23 cellular contexts compared by ENCODE assay signal in the genomic region with DNA sequence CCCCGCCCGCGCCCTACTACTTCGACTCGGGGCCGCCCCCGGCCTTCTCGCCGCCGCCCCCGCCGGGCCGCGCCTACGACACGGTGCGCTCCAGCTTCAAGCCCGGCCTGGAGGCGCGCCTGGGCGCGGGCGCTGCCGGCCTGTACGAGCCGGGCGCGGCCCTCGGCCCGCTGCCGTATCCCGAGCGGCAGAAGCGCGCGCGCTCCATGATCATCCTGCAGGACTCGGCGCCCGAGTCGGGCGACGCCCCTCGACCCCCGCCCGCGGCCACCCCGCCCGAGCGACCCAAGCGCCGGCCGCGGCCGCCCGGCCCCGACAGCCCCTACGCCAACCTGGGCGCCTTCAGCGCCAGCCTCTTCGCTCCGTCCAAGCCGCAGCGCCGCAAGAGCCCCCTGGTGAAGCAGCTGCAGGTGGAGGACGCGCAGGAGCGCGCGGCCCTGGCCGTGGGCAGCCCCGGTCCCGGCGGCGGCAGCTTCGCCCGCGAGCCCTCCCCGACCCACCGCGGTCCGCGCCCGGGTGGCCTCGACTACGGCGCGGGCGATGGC. TPM values are rescaled to one million over a fixed set of nuclear protein-coding genes. Genes with fewer than 3 reads are reported as not detected.
DNase-seq lines count a peak whose midpoint lies in the region; ATAC-seq and TF ChIP-seq lines count a peak whose summit lies in the region.
"Had no signal": no experiment of that assay in that cellular context is flagged by ENCODE, and none has a peak within 500 bp of the region (broad histone marks: within the 10 kb centered on the region; RNA-seq: fewer than 3 reads in every experiment).

No MANE protein-coding gene starts in this region.

- intact Hi-C loops in left colon (cut with DNase I, micrococcal nuclease) = no loop called here

- no peaks in the 10 kb centered on the region for H3K9me3 ChIP-seq in GM23248 (ENCODE audit: low read depth)
- no peaks in the 10 kb centered on the region for H3K9me3 ChIP-seq in NT2/D1 (ENCODE audit: insufficient read depth, low read length)
- no peaks in the 10 kb centered on the region for H3K9me3 ChIP-seq in mesodermal cell (ENCODE audit: control insufficient read depth, low read length)
- H3K9me3 ChIP-seq: gastroesophageal sphincter, HAP-1, thoracic aorta had no signal

- 3 to 5% methylated on average over 18 to 54 of the region's 89 CpGs for whole genome bisulfite sequencing in GM23248 (ENCODE audit: low coverage in 1 of 2, low lambda C conversion rate in 2 of 2, missing lambda C conversion rate in 2 of 2), 2 experiments
- WGBS in mesodermal cell (ENCODE audit: insufficient coverage in 2 of 2), 2 experiments = 9 to 13% methylated on average over 63 to 76 of the region's 89 CpGs

- H3K9ac ChIP-seq in GM23248 = no peak overlapping the region
- H3K9ac ChIP-seq in NT2/D1 (ENCODE audit: insufficient read length, low read depth) = peak overlapping the region; percentile 67

- in situ Hi-C loops in GM23248 (cut with MboI) = no loop called here

- H3K79me2 ChIP-seq in GM23248 (ENCODE audit: insufficient read depth) = no peaks in the 10 kb centered on the region

- H3K4me3 ChIP-seq in GM23248 = peak overlapping the region; percentile 43; the same call in 1 of the 2 replicates
- peak overlapping the region; percentile 36 for H3K4me3 ChIP-seq in NT2/D1 (ENCODE audit: insufficient read length, low read depth)
- H3K4me3 ChIP-seq in fibroblast of mammary gland (ENCODE audit: control insufficient read depth, low read depth, low read length) = no peak overlapping the region
- peak overlapping the region; percentile 8 for H3K4me3 ChIP-seq in mesodermal cell (ENCODE audit: extremely low read depth, insufficient read depth, low read length, poor library complexity, severe bottlenecking)
- H3K4me3 ChIP-seq: HAP-1, thoracic aorta had no signal

- H3K36me3 ChIP-seq in GM23248 (ENCODE audit: low read depth) (no peaks in the 10 kb centered on the region), NT2/D1 (ENCODE audit: insufficient read depth, insufficient read length, low read length) (peaks cover 26% of the 10 kb centered on the region), mesodermal cell (ENCODE audit: control insufficient read depth, insufficient read depth, low read length) (peaks cover 34% of the 10 kb centered on the region)
- H3K36me3 ChIP-seq: HAP-1, thoracic aorta had no signal

- peak; percentile 48 for DNase-seq in GM23248
- no peak for DNase-seq in NT2/D1 (ENCODE audit: low read depth, low spot score)
- DNase-seq in fibroblast of mammary gland (ENCODE audit: low read depth) = peak; percentile 3
- DNase-seq in NCI-H187 treated with DMSO at 0.1 percent for 48 hours (lab: John Stamatoyannopoulos, UW) = no peak
- DNase-seq in left colon = no peak
- no peak for DNase-seq in activated effector memory CD4-positive, alpha-beta T cell treated with anti-CD3 and anti-CD28 coated beads, Interleukin-2, amount 50 U/mL, for 16 hours
- no peak for DNase-seq in stimulated activated CD4-positive, alpha-beta T cell treated with anti-CD3 and anti-CD28 coated beads, Interleukin-2, amount 100 ng/mL, for 24 hours
- DNase-seq: activated CD4-positive, alpha-beta T cell treated with anti-CD3 and anti-CD28 coated beads for 36 hours; activated naive CD4-positive, alpha-beta T cell treated with anti-CD3 and anti-CD28 coated beads, Interleukin-2, amount 50 U/mL, for 16 hours; activated T-cell treated with anti-CD3 and anti-CD28 coated beads, Interleukin-2, amount 50 U/mL, for 48 hours; anterior cingulate cortex; erythroblast; KBM-7; NCI-H1694 treated with DMSO at 0.1 percent for 48 hours; NCI-H2227 treated with DMSO at 0.1 percent for 48 hours; SHP77 had no signal

- peak overlapping the region; percentile 57 for H3K4me2 ChIP-seq in GM23248 (ENCODE audit: unreplicated experiment)

- H3K4me1 ChIP-seq in GM23248 (ENCODE audit: insufficient read depth) = no peaks in the 10 kb centered on the region
- H3K4me1 ChIP-seq in NT2/D1 (ENCODE audit: insufficient read depth, insufficient read length) = no peaks in the 10 kb centered on the region
- H3K4me1 ChIP-seq in mesodermal cell (ENCODE audit: control insufficient read depth, insufficient read depth, low read length, poor library complexity, severe bottlenecking) = no peaks in the 10 kb centered on the region

- H2AFZ ChIP-seq in GM23248 = no peak overlapping the region

- no peaks in the 10 kb centered on the region for H3K9me2 ChIP-seq in GM23248 (ENCODE audit: insufficient read depth)

- H3K27me3 ChIP-seq in GM23248 (replicated peaks; ENCODE audit: insufficient read depth) (0 out of 2 replicates have a peak, but pooled peaks cover 8% of the 10 kb centered on the region), NT2/D1 (ENCODE audit: insufficient read depth, insufficient read length) (peaks cover 31% of the 10 kb centered on the region)

- ATAC-seq in left colon = no peak
- ATAC-seq: activated CD4-positive, alpha-beta T cell treated with anti-CD3 and anti-CD28 coated beads for 36 hours; gastroesophageal sphincter had no signal

- H4K20me1 ChIP-seq in GM23248 (ENCODE audit: insufficient read depth) = no peaks in the 10 kb centered on the region

- H3K27ac ChIP-seq in GM23248 = no peak overlapping the region
- H3K27ac ChIP-seq in mesodermal cell (ENCODE audit: low read depth, low read length, severe bottlenecking) = no peak overlapping the region
- H3K27ac ChIP-seq: gastroesophageal sphincter, thoracic aorta had no signal

- TF ChIP-seq CTCF in fibroblast of mammary gland (conservative IDR thresholded peaks at IDR 0.05; ENCODE audit: control insufficient read depth, insufficient read depth, low read depth, low read length) = no peak

- H3F3A ChIP-seq in GM23248 (ENCODE audit: insufficient read depth) = no peaks in the 10 kb centered on the region

RNA-seq across cellular contexts. Expression of a gene that starts 17.6 kb away (rescaled TPM):
- total RNA-seq in GM23248 (2014; rRNA removed; shearing (Covaris generic)) = not detected in 2 replicates
- polyA plus RNA-seq in GM23248 (2016; fragmentation: Nextera tagmentation; extraction: Ambion mirVana) = not detected in 2 replicates
- polyA plus RNA-seq in mesodermal cell (2013, experiment 1 of 2) = 1.0 TPM
- 0.35 TPM for polyA plus RNA-seq in mesodermal cell (2013, experiment 2 of 2)
- 1 to 10 TPM in 1 of 2 donors, under 1 TPM in 1; 0.89 to 1.5 TPM for total RNA-seq in left colon
- total RNA-seq: activated CD4-positive, alpha-beta T cell treated with anti-CD3 and anti-CD28 coated beads for 36 hours; gastroesophageal sphincter; mononuclear cell; thoracic aorta had no signal
- polyA plus RNA-seq: CD14-positive monocyte, neural cell had no signal

RNA-seq across cellular contexts. Expression of a gene that starts 47.8 kb away (rescaled TPM):
- total RNA-seq in GM23248 (2014; rRNA removed; shearing (Covaris generic)) = 0.51 and 0.97 TPM in 2 replicates
- polyA plus RNA-seq in GM23248 (2016; fragmentation: Nextera tagmentation; extraction: Ambion mirVana) = 0.08 and 0.10 TPM in 2 replicates
- polyA plus RNA-seq in mesodermal cell (2013, experiment 1 of 2) = 25.5 TPM
- 17.5 TPM for polyA plus RNA-seq in mesodermal cell (2013, experiment 2 of 2)
- total RNA-seq in left colon = 1 to 10 TPM; 4.4 to 4.8 TPM
- polyA plus RNA-seq: CD14-positive monocyte had no signal

Comparison
In these comparisons a context has a peak if more than half of its experiments do, and no peak if none do; other contexts are left out.
1. DNase-seq: peak in GM23248 (single experiment) and fibroblast of mammary gland (single experiment); none in NT2/D1 (single experiment), NCI-H187 treated with DMSO at 0.1 percent for 48 hours (single experiment), left colon (0 of 2), activated effector memory CD4-positive, alpha-beta T cell treated with anti-CD3 and anti-CD28 coated beads, Interleukin-2, amount 50 U/mL, for 16 hours (single experiment) and stimulated activated CD4-positive, alpha-beta T cell treated with anti-CD3 and anti-CD28 coated beads, Interleukin-2, amount 100 ng/mL, for 24 hours (0 of 2).